In the genomic region with DNA sequence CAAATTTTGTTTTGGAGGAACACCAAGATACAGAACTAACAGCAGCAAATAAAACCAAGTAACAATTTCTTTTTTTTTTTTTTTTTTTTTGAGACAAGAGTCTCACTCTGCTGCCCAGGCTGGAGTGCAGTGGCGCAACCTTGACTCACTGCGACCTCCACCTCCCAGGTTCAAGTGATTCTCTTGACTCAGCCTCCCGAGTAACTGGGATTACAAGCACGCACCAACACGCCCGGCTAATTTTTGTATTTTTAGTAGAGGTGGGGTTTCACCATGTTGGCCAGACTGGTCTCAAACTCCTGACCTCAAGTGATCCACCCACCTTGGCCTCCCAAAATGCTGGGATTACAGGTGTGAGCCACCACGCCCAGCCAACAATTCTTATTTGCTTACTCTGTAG, we compare ENCODE assay signal across 7 cellular contexts. TPM values are rescaled to one million over a fixed set of nuclear protein-coding genes. Genes with fewer than 3 reads are reported as not detected.
DNase-seq lines count a peak whose midpoint lies in the region; ATAC-seq and TF ChIP-seq lines count a peak whose summit lies in the region.
"Not testable (repeated sequence)": the region's sequence is repeated elsewhere in the genome, so short reads cannot be mapped to it uniquely, and the experiment has no call there.

No MANE protein-coding gene starts in this region.

- BruUV-seq in MCF 10A (replicated peaks; lab: Mats Ljungman, UMichigan), result not testable (repeated sequence)

- peaks cover 63% of the 10 kb centered on the region for H3K4me1 ChIP-seq in GM23338 (ENCODE audit: insufficient read depth)
- not testable (repeated sequence) for H3K4me1 ChIP-seq in endodermal cell (ENCODE audit: control insufficient read depth, insufficient read depth, low read length)

- not testable (repeated sequence) for H3K27me3 Mint-ChIP-seq in GM23338 (ENCODE audit: insufficient read depth, low read depth, poor library complexity); WTC11 (ENCODE audit: low read depth); MCF 10A (ENCODE audit: insufficient read depth, unreplicated experiment); endodermal cell (ENCODE audit: insufficient read depth); memory B cell; neural crest cell (ENCODE audit: low read depth)

- CTCF ChIA-PET in WTC11 (lab: Charles Lee), result interaction anchor here (1.0 kb wide), 1 partner anchor 48 kb away, joined by 5 read pairs; no protein-coding TSS in a partner anchor
- CTCF ChIA-PET in MCF 10A (lab: Yijun Ruan, JAX), result interaction anchor here (1.8 to 3.8 kb wide), 2 partner anchors 12 to 52 kb away, joined by 6 to 22 read pairs; no protein-coding TSS in a partner anchor

- H3K4me1 Mint-ChIP-seq in GM23338 (peaks cover 54% of the 10 kb centered on the region), WTC11 (peaks cover 64% of the 10 kb centered on the region), MCF 10A (ENCODE audit: insufficient read depth, unreplicated experiment) (peaks cover 40% of the 10 kb centered on the region), endodermal cell (peaks cover 16% of the 10 kb centered on the region), memory B cell (peaks cover 47% of the 10 kb centered on the region), neural crest cell (peaks cover 35% of the 10 kb centered on the region)

- H3K27ac ChIP-seq in GM23338 (ENCODE audit: low read depth); endodermal cell (ENCODE audit: low read depth, low read length): not testable (repeated sequence)

- peak overlapping the region; percentile 23; the same call in 1 of the 2 replicates for H3K27ac Mint-ChIP-seq in GM23338
- peak overlapping the region; percentile 97; the same call in 1 of the 2 replicates for H3K27ac Mint-ChIP-seq in WTC11
- peak overlapping the region; percentile 46 for H3K27ac Mint-ChIP-seq in MCF 10A (ENCODE audit: low read depth, unreplicated experiment)
- peak overlapping the region; percentile 66 for H3K27ac Mint-ChIP-seq in endodermal cell
- peak overlapping the region; percentile 22 for H3K27ac Mint-ChIP-seq in memory B cell
- H3K27ac Mint-ChIP-seq in neural crest cell (ENCODE audit: unreplicated experiment), result not testable (repeated sequence)

- H3K27me3 ChIP-seq in GM23338 (ENCODE audit: insufficient read depth); endodermal cell (ENCODE audit: control insufficient read depth, insufficient read depth, low read length, poor library complexity, severe bottlenecking): not testable (repeated sequence)

- 92 to 97% methylated on average over 4 to 7 of the region's 7 CpGs for WGBS in endodermal cell (ENCODE audit: insufficient coverage in 1 of 2, insufficient read length in 1 of 2), 2 experiments

- peaks cover 13% of the 10 kb centered on the region for H3K9me3 ChIP-seq in endodermal cell (ENCODE audit: control insufficient read depth, low read length)

- not testable (repeated sequence) for H3K4me3 Mint-ChIP-seq in GM23338; WTC11; MCF 10A (ENCODE audit: unreplicated experiment); endodermal cell; memory B cell
- H3K4me3 Mint-ChIP-seq in neural crest cell, result peak overlapping the region; percentile 36

- H3K79me2 ChIP-seq in GM23338 (replicated peaks; ENCODE audit: insufficient read depth), result peaks cover 93% of the 10 kb centered on the region

- not testable (repeated sequence) for DNase-seq in GM23338 (ENCODE audit: low spot score); WTC11 (ENCODE audit: low spot score); endodermal cell; memory B cell (ENCODE audit: low spot score in 2 of 2); neural crest cell (ENCODE audit: low read depth, low spot score)
- DNase-seq in MCF 10A (ENCODE audit: unreplicated experiment), result peak; percentile 20
- peak; percentile 23 for DNase-seq in fibroblast of mammary gland (ENCODE audit: low read depth)

- H3K4me3 ChIP-seq in GM23338; endodermal cell (ENCODE audit: low read length); fibroblast of mammary gland (ENCODE audit: control insufficient read depth, low read depth, low read length): not testable (repeated sequence)

- not testable (repeated sequence) for ATAC-seq in GM23338; WTC11; memory B cell (ENCODE audit: low read depth)

- H3K9me3 Mint-ChIP-seq in GM23338; WTC11; MCF 10A (ENCODE audit: unreplicated experiment); endodermal cell; memory B cell; neural crest cell: not testable (repeated sequence)

- not testable (repeated sequence) for H3K4me2 ChIP-seq in GM23338

- not testable (repeated sequence) for H3K9ac ChIP-seq in endodermal cell (ENCODE audit: extremely low read depth, low read length, poor library complexity, severe bottlenecking)

- H3F3A ChIP-seq in GM23338 (replicated peaks; ENCODE audit: low read depth), result peaks cover 13% of the 10 kb centered on the region; the same call in 1 of the 2 replicates

- intact Hi-C loops in MCF 10A (cut with micrococcal nuclease), result loop anchor here (5.0 kb wide), 1 partner anchor 63 kb away; no protein-coding TSS in a partner anchor

- H3K36me3 ChIP-seq in GM23338 (ENCODE audit: insufficient read depth); endodermal cell (ENCODE audit: control insufficient read depth, insufficient read depth, low read length): not testable (repeated sequence)

- H2AFZ ChIP-seq in GM23338, result not testable (repeated sequence)

- not testable (repeated sequence) for H3K9me2 ChIP-seq in GM23338 (ENCODE audit: insufficient read depth)

- TF ChIP-seq CTCF in GM23338 (conservative IDR thresholded peaks at IDR 0.05; ENCODE audit: low read depth in 2 of 2); WTC11 (IDR thresholded peaks at IDR 0.05); MCF 10A (IDR thresholded peaks at IDR 0.05; ENCODE audit: unreplicated experiment); endodermal cell (conservative IDR thresholded peaks at IDR 0.05); fibroblast of mammary gland (conservative IDR thresholded peaks at IDR 0.05; ENCODE audit: control insufficient read depth, insufficient read depth, low read depth, low read length); neural crest cell (conservative IDR thresholded peaks at IDR 0.05): not testable (repeated sequence)

- H3K36me3 Mint-ChIP-seq in GM23338 (ENCODE audit: low read depth) (peaks cover 37% of the 10 kb centered on the region), WTC11 (peaks cover 17% of the 10 kb centered on the region), endodermal cell (ENCODE audit: low read depth) (peaks cover 33% of the 10 kb centered on the region), memory B cell (peaks cover 16% of the 10 kb centered on the region)
- H3K36me3 Mint-ChIP-seq in MCF 10A (ENCODE audit: insufficient read depth, unreplicated experiment); neural crest cell (ENCODE audit: low read depth): not testable (repeated sequence)

- H4K20me1 ChIP-seq in GM23338 (replicated peaks; ENCODE audit: insufficient read depth), result peaks cover 38% of the 10 kb centered on the region

- POLR2A ChIA-PET in WTC11 (lab: Charles Lee), result not testable (repeated sequence)
- POLR2A ChIA-PET in MCF 10A (lab: Yijun Ruan, JAX), result interaction anchor here (0.7 to 5.3 kb wide), 2 partner anchors 12 to 16 kb away, joined by 4 to 37 read pairs; no protein-coding TSS in a partner anchor

TF ChIP-seq in WTC11, 78 proteins besides CTCF, POLR2A, EP300 and RAD21:
- TF ChIP-seq ZNF121 (CRISPR knock-in tag; IDR thresholded peaks at IDR 0.05), result peak; percentile 88
TF ChIP-seq in WTC11: peak in this region for 1; not testable (repeated sequence) for 77.

RNA-seq across cellular contexts. Expression of gene RRAS2, which starts 4.4 kb away (rescaled TPM):
- 293 and 296 TPM in 2 replicates for total RNA-seq in GM23338 (2014; rRNA removed; shearing (Covaris generic))
- 174 and 196 TPM in 2 replicates for polyA plus RNA-seq in GM23338 (2016; fragmentation: Nextera tagmentation; extraction: Ambion mirVana)
- total RNA-seq in WTC11 (2021) (161 to 164 TPM (median 164 TPM) in 3 replicates), MCF 10A (2022) (128 and 145 TPM in 2 replicates), endodermal cell (10 to 100 TPM; 75.1 to 99.7 TPM), neural crest cell (36.6 and 37.8 TPM in 2 replicates)
- 48.4 TPM for polyA plus RNA-seq in endodermal cell (2013, experiment 1 of 2)
- 43.3 TPM for polyA plus RNA-seq in endodermal cell (2013, experiment 2 of 2)
